In the genomic region with DNA sequence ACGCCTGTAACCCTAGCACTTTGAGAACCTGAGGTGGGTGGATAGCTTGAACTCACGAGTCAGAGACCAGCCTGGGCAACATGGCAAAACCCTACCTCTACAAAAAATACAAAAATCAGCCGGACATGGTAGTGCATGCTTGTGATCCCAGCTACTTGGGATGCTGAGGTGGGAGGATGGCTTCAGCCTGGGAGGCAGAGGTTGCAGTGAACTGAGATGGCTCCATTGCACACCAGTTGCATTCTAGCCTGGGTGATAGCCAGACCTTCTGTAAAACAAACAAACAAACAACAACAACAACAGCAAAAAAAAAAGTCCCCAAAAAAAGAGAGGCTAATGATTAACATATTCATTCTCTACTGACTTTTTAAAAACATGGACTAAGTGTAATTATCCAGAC, we compare ENCODE assay signal across 1 cellular context.
TF ChIP-seq lines count a peak whose summit lies in the region.

No MANE protein-coding gene starts in this region.

TF ChIP-seq in GM12878, 131 proteins besides CTCF, POLR2A, EP300 and RAD21:
- TF ChIP-seq, protein P1, sequence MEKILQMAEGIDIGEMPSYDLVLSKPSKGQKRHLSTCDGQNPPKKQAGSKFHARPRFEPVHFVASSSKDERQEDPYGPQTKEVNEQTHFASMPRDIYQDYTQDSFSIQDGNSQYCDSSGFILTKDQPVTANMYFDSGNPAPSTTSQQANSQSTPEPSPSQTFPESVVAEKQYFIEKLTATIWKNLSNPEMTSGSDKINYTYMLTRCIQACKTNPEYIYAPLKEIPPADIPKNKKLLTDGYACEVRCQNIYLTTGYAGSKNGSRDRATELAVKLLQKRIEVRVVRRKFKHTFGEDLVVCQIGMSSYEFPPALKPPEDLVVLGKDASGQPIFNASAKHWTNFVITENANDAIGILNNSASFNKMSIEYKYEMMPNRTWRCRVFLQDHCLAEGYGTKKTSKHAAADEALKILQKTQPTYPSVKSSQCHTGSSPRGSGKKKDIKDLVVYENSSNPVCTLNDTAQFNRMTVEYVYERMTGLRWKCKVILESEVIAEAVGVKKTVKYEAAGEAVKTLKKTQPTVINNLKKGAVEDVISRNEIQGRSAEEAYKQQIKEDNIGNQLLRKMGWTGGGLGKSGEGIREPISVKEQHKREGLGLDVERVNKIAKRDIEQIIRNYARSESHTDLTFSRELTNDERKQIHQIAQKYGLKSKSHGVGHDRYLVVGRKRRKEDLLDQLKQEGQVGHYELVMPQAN (conservative IDR thresholded peaks at IDR 0.05): no peak
- 0 out of 2 replicates have a peak, but pooled peaks have one; percentile 24 for TF ChIP-seq HDGF (IDR thresholded peaks at IDR 0.05)
- TF ChIP-seq TCF3 (IDR thresholded peaks at IDR 0.05; ENCODE audit: borderline replicate concordance, insufficient read depth, low read depth, low read length): no peak
- TF ChIP-seq BCL11A (IDR thresholded peaks at IDR 0.05; ENCODE audit: low read depth, low read length): no peak
- TF ChIP-seq, protein P2, sequence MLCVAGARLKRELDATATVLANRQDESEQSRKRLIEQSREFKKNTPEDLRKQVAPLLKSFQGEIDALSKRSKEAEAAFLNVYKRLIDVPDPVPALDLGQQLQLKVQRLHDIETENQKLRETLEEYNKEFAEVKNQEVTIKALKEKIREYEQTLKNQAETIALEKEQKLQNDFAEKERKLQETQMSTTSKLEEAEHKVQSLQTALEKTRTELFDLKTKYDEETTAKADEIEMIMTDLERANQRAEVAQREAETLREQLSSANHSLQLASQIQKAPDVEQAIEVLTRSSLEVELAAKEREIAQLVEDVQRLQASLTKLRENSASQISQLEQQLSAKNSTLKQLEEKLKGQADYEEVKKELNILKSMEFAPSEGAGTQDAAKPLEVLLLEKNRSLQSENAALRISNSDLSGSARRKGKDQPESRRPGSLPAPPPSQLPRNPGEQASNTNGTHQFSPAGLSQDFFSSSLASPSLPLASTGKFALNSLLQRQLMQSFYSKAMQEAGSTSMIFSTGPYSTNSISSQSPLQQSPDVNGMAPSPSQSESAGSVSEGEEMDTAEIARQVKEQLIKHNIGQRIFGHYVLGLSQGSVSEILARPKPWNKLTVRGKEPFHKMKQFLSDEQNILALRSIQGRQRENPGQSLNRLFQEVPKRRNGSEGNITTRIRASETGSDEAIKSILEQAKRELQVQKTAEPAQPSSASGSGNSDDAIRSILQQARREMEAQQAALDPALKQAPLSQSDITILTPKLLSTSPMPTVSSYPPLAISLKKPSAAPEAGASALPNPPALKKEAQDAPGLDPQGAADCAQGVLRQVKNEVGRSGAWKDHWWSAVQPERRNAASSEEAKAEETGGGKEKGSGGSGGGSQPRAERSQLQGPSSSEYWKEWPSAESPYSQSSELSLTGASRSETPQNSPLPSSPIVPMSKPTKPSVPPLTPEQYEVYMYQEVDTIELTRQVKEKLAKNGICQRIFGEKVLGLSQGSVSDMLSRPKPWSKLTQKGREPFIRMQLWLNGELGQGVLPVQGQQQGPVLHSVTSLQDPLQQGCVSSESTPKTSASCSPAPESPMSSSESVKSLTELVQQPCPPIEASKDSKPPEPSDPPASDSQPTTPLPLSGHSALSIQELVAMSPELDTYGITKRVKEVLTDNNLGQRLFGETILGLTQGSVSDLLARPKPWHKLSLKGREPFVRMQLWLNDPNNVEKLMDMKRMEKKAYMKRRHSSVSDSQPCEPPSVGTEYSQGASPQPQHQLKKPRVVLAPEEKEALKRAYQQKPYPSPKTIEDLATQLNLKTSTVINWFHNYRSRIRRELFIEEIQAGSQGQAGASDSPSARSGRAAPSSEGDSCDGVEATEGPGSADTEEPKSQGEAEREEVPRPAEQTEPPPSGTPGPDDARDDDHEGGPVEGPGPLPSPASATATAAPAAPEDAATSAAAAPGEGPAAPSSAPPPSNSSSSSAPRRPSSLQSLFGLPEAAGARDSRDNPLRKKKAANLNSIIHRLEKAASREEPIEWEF (IDR thresholded peaks at IDR 0.05; ENCODE audit: insufficient replicate concordance, low read depth, low read length): no peak
